ENCODE assay signal across 8 cellular contexts in genomic region chr1:119647734-119648619, GRCh38. TPM values are rescaled to one million over a fixed set of nuclear protein-coding genes. Genes with fewer than 3 reads are reported as not detected.
DNase-seq lines count a peak whose midpoint lies in the region; TF ChIP-seq lines count a peak whose summit lies in the region.

TSS of gene ZNF697 (minus strand) at chr1:119648266. CDS start at chr1:119626100, 22,166 bp downstream.

- TF ChIP-seq POLR2A in prostate gland (IDR thresholded peaks at IDR 0.05) = peak; percentile 66

- peak within 1 kb of the TSS; percentile 91 for H2AFZ ChIP-seq in GM23248

- no peaks in the 10 kb centered on the region for H4K20me1 ChIP-seq in GM23248 (ENCODE audit: insufficient read depth)

- H3K4me1 ChIP-seq in GM23248 (ENCODE audit: insufficient read depth) (peaks cover 22% of the 10 kb centered on the region), prostate gland (replicated peaks) (no peaks in the 10 kb centered on the region)

- H3K27me3 ChIP-seq in GM06990 (replicated peaks; ENCODE audit: control insufficient read depth, insufficient read depth, low read length) (no peaks in the 10 kb centered on the region), GM23248 (replicated peaks; ENCODE audit: insufficient read depth) (no peaks in the 10 kb centered on the region), prostate gland (replicated peaks; ENCODE audit: insufficient read depth) (no peaks in the 10 kb centered on the region)

- H3K9me3 ChIP-seq in GM23248 (ENCODE audit: low read depth) (no peaks in the 10 kb centered on the region), prostate gland (no peaks in the 10 kb centered on the region)

- peaks cover 19% of the 10 kb centered on the region for H3F3A ChIP-seq in GM23248 (ENCODE audit: insufficient read depth)

- H3K9ac ChIP-seq in GM23248 = peak within 1 kb of the TSS; percentile 92

- peaks cover 44% of the 10 kb centered on the region for H3K79me2 ChIP-seq in GM23248 (ENCODE audit: insufficient read depth)

- H3K4me3 ChIP-seq in GM06990 (replicated peaks; ENCODE audit: low read depth, low read length) = peak within 1 kb of the TSS; percentile 81
- H3K4me3 ChIP-seq in GM23248 = peak within 1 kb of the TSS; percentile 85
- peak within 1 kb of the TSS; percentile 86 to 88 for H3K4me3 ChIP-seq in prostate gland

- H3K27ac ChIP-seq in GM23248 (peak within 1 kb of the TSS; percentile 86), prostate gland (peak within 1 kb of the TSS; percentile 91 to 93)

- peak within 1 kb of the TSS; percentile 95 for H3K4me2 ChIP-seq in GM23248 (ENCODE audit: unreplicated experiment)

- DNase-seq in GM06990 (ENCODE audit: extremely low read depth, insufficient read length) = peak; percentile 81
- peak; percentile 97 for DNase-seq in GM23248
- DNase-seq in Kasumi-1 (lab: John Stamatoyannopoulos, UW) = peak; percentile 83 to 87
- peak; percentile 98 for DNase-seq in RPMI7951 (ENCODE audit: low read depth)
- DNase-seq in astrocyte of the hippocampus (ENCODE audit: low read depth, low spot score) = peak; percentile 99
- DNase-seq in hepatic stellate cell (ENCODE audit: low spot score) = peak; percentile 95
- DNase-seq in prostate gland (ENCODE audit: low spot score) = peak; percentile 98
- DNase-seq in effector CD8-positive, alpha-beta T cell (lab: John Stamatoyannopoulos, UW) = no peak

- no peaks in the 10 kb centered on the region for H3K9me2 ChIP-seq in GM23248 (ENCODE audit: insufficient read depth)

- H3K36me3 ChIP-seq in GM06990 (ENCODE audit: control insufficient read depth, insufficient read depth, low read length) = no peaks in the 10 kb centered on the region
- H3K36me3 ChIP-seq in GM23248 (ENCODE audit: low read depth) = no peaks in the 10 kb centered on the region
- H3K36me3 ChIP-seq in prostate gland = no peaks in the 10 kb centered on the region

- intact Hi-C loops in prostate gland (cut with DNase I) = loop anchor here (5.0 kb wide), 1 partner anchor 506 kb away; the partner anchor contains the start of gene WARS2

- in situ Hi-C loops in GM23248 (cut with MboI) = no loop called here

- 1% methylated on average over 64 to 76 of the region's 81 CpGs for WGBS in GM23248 (ENCODE audit: low coverage in 1 of 2, low lambda C conversion rate in 2 of 2, missing lambda C conversion rate in 2 of 2), 2 experiments
- under 1% methylated on average over 77 of the region's 81 CpGs for WGBS in prostate gland

- TF ChIP-seq CTCF in GM06990 (IDR thresholded peaks at IDR 0.05; ENCODE audit: insufficient read depth, low read length, poor library complexity, severe bottlenecking) (no peak), prostate gland (IDR thresholded peaks at IDR 0.05) (peak in 2 of 4 experiments; percentile 49 to 51)

RNA-seq across cellular contexts. Expression of gene ZNF697, which starts in this region (rescaled TPM):
- total RNA-seq in GM23248 (2014; rRNA removed; shearing (Covaris generic)) = 8.5 and 9.1 TPM in 2 replicates
- 0.55 and 0.71 TPM in 2 replicates for polyA plus RNA-seq in GM23248 (2016; fragmentation: Nextera tagmentation; extraction: Ambion mirVana)
- total RNA-seq in RPMI7951 (2014; rRNA removed; shearing (Covaris generic)) = 6.6 and 6.7 TPM in 2 replicates
- total RNA-seq in prostate gland = 10 to 100 TPM; 17.4 to 25.6 TPM
